In genomic region chr14:35438910-35439713, GRCh38 we compare ENCODE assay signal across 9 cellular contexts. TPM values are rescaled to one million over a fixed set of nuclear protein-coding genes. Genes with fewer than 3 reads are reported as not detected.
A peak's percentile ranks its signal among the peaks of the same experiment; 100 is the strongest.
DNase-seq lines count a peak whose midpoint lies in the region; ATAC-seq and TF ChIP-seq lines count a peak whose summit lies in the region.
"Had no signal": no experiment of that assay in that cellular context is flagged by ENCODE, and none has a peak within 500 bp of the region (broad histone marks: within the 10 kb centered on the region; RNA-seq: fewer than 3 reads in every experiment).

No MANE protein-coding gene starts in this region.

- no peak overlapping the region for H3K27ac ChIP-seq in Panc1 (ENCODE audit: low read length)
- no peak overlapping the region for H3K27ac ChIP-seq in effector memory CD4-positive, alpha-beta T cell (ENCODE audit: insufficient read depth, low read length, poor library complexity, severe bottlenecking)

- H3K27ac Mint-ChIP-seq in HFFc6: no peak overlapping the region

- no peaks in the 10 kb centered on the region for H3K4me1 ChIP-seq in Panc1 (ENCODE audit: control insufficient read depth, insufficient read depth, low read length)
- H3K4me1 ChIP-seq in effector memory CD4-positive, alpha-beta T cell (ENCODE audit: control insufficient read depth, insufficient read depth, low read length, poor library complexity, severe bottlenecking): no peaks in the 10 kb centered on the region

- no peaks in the 10 kb centered on the region for H3K27me3 ChIP-seq in Panc1 (ENCODE audit: control insufficient read depth, insufficient read depth, low read length)
- no peaks in the 10 kb centered on the region for H3K27me3 ChIP-seq in effector memory CD4-positive, alpha-beta T cell (replicated peaks; ENCODE audit: control insufficient read depth, insufficient read depth, low read length, poor library complexity, severe bottlenecking)

- POLR2A ChIA-PET in Panc1 (lab: Charles Lee): no interaction called here

- H3K4me3 ChIP-seq in Panc1 (ENCODE audit: low read depth in 2 of 2, low read length in 2 of 2): no peak overlapping the region
- H3K4me3 ChIP-seq in effector memory CD4-positive, alpha-beta T cell (ENCODE audit: insufficient read depth, low read depth, low read length, poor library complexity, severe bottlenecking): no peak overlapping the region

- H3K9me3 ChIP-seq in Panc1 (ENCODE audit: control insufficient read depth, insufficient read depth, low read depth, low read length): no peaks in the 10 kb centered on the region
- H3K9me3 ChIP-seq in effector memory CD4-positive, alpha-beta T cell (ENCODE audit: control insufficient read depth, low read length): no peaks in the 10 kb centered on the region

- peaks cover 5% of the 10 kb centered on the region for H3K9me3 Mint-ChIP-seq in HFFc6

- TF ChIP-seq CTCF in HFFc6 (IDR thresholded peaks at IDR 0.05) (peak; percentile 83), Panc1 (IDR thresholded peaks at IDR 0.05) (peak; percentile 79)

- ATAC-seq in Panc1: no peak

- peaks cover 9% of the 10 kb centered on the region for H3K4me1 Mint-ChIP-seq in HFFc6 (ENCODE audit: low read depth)

- in situ Hi-C loops in Panc1 (cut with HindIII; ENCODE audit: low pct_unique_long_range_greater_than_20kb, low sequenced_read_pairs): no loop called here

- H3K4me3 Mint-ChIP-seq in HFFc6: no peak overlapping the region

- H3K36me3 ChIP-seq in Panc1 (ENCODE audit: control insufficient read depth, insufficient read depth, low read length): no peaks in the 10 kb centered on the region
- no peaks in the 10 kb centered on the region for H3K36me3 ChIP-seq in effector memory CD4-positive, alpha-beta T cell (ENCODE audit: control insufficient read depth, insufficient read depth, low read length)

- intact Hi-C loops in Panc1 (cut with micrococcal nuclease; ENCODE audit: unreplicated experiment): no loop called here

- CTCF ChIA-PET in Panc1 (lab: Charles Lee): interaction anchor here (0.6 to 1.4 kb wide), 8 partner anchors 10 to 284 kb away, joined by 3 to 10 read pairs (median 4); no protein-coding TSS in a partner anchor

- H3K36me3 Mint-ChIP-seq in HFFc6 (ENCODE audit: low read depth): no peaks in the 10 kb centered on the region

- BruUV-seq in Panc1 (replicated peaks; lab: Mats Ljungman, UMichigan): no TSS peak

- DNase-seq in D341Med (ENCODE audit: low spot score) (peak; percentile 41), HFFc6 (no peak), Panc1 (ENCODE audit: low read depth, low spot score) (no peak), iPS-NIHi7 (ENCODE audit: extremely low spot score) (peak; percentile 58), A172 (ENCODE audit: low spot score) (no peak)
- DNase-seq in activated effector memory CD4-positive, alpha-beta T cell treated with Interleukin-2 at 50 U/mL for 16 hours: no peak
- no peak for DNase-seq in effector memory CD4-positive, alpha-beta T cell
- no peak for DNase-seq in stimulated activated CD4-positive, alpha-beta T cell treated with anti-CD3 and anti-CD28 coated beads, Interleukin-12 subunit alpha, Interleukin-12 subunit beta, amount 100 ng/mL, for 4 hours
- DNase-seq: activated gamma-delta T cell treated with Interleukin-2 at 50 U/mL for 16 hours had no signal

- peaks cover 6% of the 10 kb centered on the region for H3K27me3 Mint-ChIP-seq in HFFc6 (ENCODE audit: insufficient read depth)

RNA-seq across cellular contexts. Expression of gene NFKBIA, which starts 34.6 kb away (rescaled TPM):
- 10 to 100 TPM; 27.6 to 52.1 (median 48.3) TPM for total RNA-seq in HFFc6 (2021; fragmentation: NEBNext Ultra II Directional; extraction: Animal tissue kit (Norgen Biotek cat#: 25700))
- 99.4 TPM for total RNA-seq in Panc1 (2021; ENCODE audit: unreplicated experiment)
- polyA plus RNA-seq in Panc1 (2012; ENCODE audit: insufficient read length): 121 TPM
- 41.3 and 58.1 TPM in 2 replicates for total RNA-seq in A172 (2014; rRNA removed; shearing (Covaris generic))

Comparison
In these comparisons a context has a peak if more than half of its experiments do, and no peak if none do; other contexts are left out.
1. DNase-seq: peak in D341Med (single experiment) and iPS-NIHi7 (single experiment); none in HFFc6 (single experiment), Panc1 (single experiment), activated effector memory CD4-positive, alpha-beta T cell treated with Interleukin-2 at 50 U/mL for 16 hours (single experiment), effector memory CD4-positive, alpha-beta T cell (0 of 3), stimulated activated CD4-positive, alpha-beta T cell treated with anti-CD3 and anti-CD28 coated beads, Interleukin-12 subunit alpha, Interleukin-12 subunit beta, amount 100 ng/mL, for 4 hours (single experiment) and A172 (single experiment).